8 cellular contexts compared by ENCODE assay signal in the genomic region with DNA sequence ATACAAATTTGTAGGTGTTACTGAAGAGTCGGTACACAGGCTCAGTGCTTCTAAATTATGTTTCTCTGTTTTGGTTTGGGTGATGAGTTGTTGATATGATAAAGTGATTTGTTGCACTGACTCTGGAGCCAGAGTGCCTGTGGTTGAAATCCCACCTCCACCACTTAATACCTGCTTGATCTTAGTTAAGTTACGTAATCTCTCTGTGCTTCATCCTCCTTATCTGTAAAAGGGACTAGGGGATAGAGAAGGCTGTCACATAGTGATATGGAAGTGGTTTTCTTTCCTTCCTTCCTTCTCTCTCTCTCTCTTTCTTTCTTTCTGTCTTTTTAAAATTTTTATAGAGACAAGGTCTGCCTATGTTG. TPM values are rescaled to one million over a fixed set of nuclear protein-coding genes. Genes with fewer than 3 reads are reported as not detected.
DNase-seq lines count a peak whose midpoint lies in the region; ATAC-seq and TF ChIP-seq lines count a peak whose summit lies in the region.

No MANE protein-coding gene starts in this region.

- TF ChIP-seq CTCF in upper lobe of right lung (IDR thresholded peaks at IDR 0.05) = no peak

- H3K36me3 Mint-ChIP-seq in activated naive CD4-positive, alpha-beta T cell treated with anti-CD3 and anti-CD28 coated beads, Interleukin-2, amount 50 U/mL, for 24 hours = peaks cover 1% of the 10 kb centered on the region

- H3K4me3 Mint-ChIP-seq in activated naive CD4-positive, alpha-beta T cell treated with anti-CD3 and anti-CD28 coated beads, Interleukin-2, amount 50 U/mL, for 24 hours = peak overlapping the region; percentile 91

- WGBS in mesodermal cell (ENCODE audit: insufficient coverage in 2 of 2), 2 experiments = no CpG with 5 or more reads among the region's 2 CpGs

- H3K27me3 ChIP-seq in upper lobe of right lung = no peaks in the 10 kb centered on the region

- no peak for DNase-seq in activated naive CD4-positive, alpha-beta T cell treated with Interleukin-2 at 50 U/mL for 16 hours
- DNase-seq in upper lobe of right lung = no peak
- no peak for DNase-seq in DMS153 (lab: John Stamatoyannopoulos, UW)

- H3K4me1 ChIP-seq in mesodermal cell (ENCODE audit: control insufficient read depth, insufficient read depth, low read length, poor library complexity, severe bottlenecking) (peaks cover 9% of the 10 kb centered on the region), upper lobe of right lung (peaks cover 34% of the 10 kb centered on the region)

- H3K27me3 Mint-ChIP-seq in activated naive CD4-positive, alpha-beta T cell treated with anti-CD3 and anti-CD28 coated beads, Interleukin-2, amount 50 U/mL, for 24 hours = no peaks in the 10 kb centered on the region

- H3K4me3 ChIP-seq in mesodermal cell (ENCODE audit: extremely low read depth, insufficient read depth, low read length, poor library complexity, severe bottlenecking) (peak overlapping the region; percentile 84), upper lobe of right lung (peak overlapping the region; percentile 96)

- ATAC-seq in upper lobe of right lung = no peak
- no peak for ATAC-seq in HG03354 (IDR thresholded peaks at IDR 0.05; ENCODE audit: poor library complexity, severe bottlenecking, unreplicated experiment)
- no peak for ATAC-seq in GM21717 (IDR thresholded peaks at IDR 0.05; ENCODE audit: unreplicated experiment)

- H3K4me1 Mint-ChIP-seq in activated naive CD4-positive, alpha-beta T cell treated with anti-CD3 and anti-CD28 coated beads, Interleukin-2, amount 50 U/mL, for 24 hours = peaks cover 28% of the 10 kb centered on the region

- no peaks in the 10 kb centered on the region for H3K9me3 ChIP-seq in mesodermal cell (ENCODE audit: control insufficient read depth, low read length)
- no peaks in the 10 kb centered on the region for H3K9me3 ChIP-seq in upper lobe of right lung

- peaks cover 28% of the 10 kb centered on the region for H3K36me3 ChIP-seq in mesodermal cell (ENCODE audit: control insufficient read depth, insufficient read depth, low read length)
- no peaks in the 10 kb centered on the region for H3K36me3 ChIP-seq in upper lobe of right lung

- no peaks in the 10 kb centered on the region for H3K9me3 Mint-ChIP-seq in activated naive CD4-positive, alpha-beta T cell treated with anti-CD3 and anti-CD28 coated beads, Interleukin-2, amount 50 U/mL, for 24 hours

- intact Hi-C loops in upper lobe of right lung (cut with DNase I) = no loop called here

- H3K27ac ChIP-seq in angular gyrus (ENCODE audit: low read depth, low read length) = peak overlapping the region; percentile 37
- no peak overlapping the region for H3K27ac ChIP-seq in mesodermal cell (ENCODE audit: low read depth, low read length, severe bottlenecking)
- H3K27ac ChIP-seq in upper lobe of right lung = peak overlapping the region; percentile 98

- H3K27ac Mint-ChIP-seq in activated naive CD4-positive, alpha-beta T cell treated with anti-CD3 and anti-CD28 coated beads, Interleukin-2, amount 50 U/mL, for 24 hours = peak overlapping the region; percentile 97

RNA-seq across cellular contexts. Expression of a gene that starts 0.7 kb away (rescaled TPM):
- 13.6 TPM for polyA plus RNA-seq in mesodermal cell (2013, experiment 1 of 2)
- 10.6 TPM for polyA plus RNA-seq in mesodermal cell (2013, experiment 2 of 2)
- 22.6 TPM for total RNA-seq in upper lobe of right lung

RNA-seq across cellular contexts. Expression of a gene that starts 8.5 kb away (rescaled TPM):
- polyA plus RNA-seq in mesodermal cell (2013, experiment 1 of 2) = 11.8 TPM
- 10.6 TPM for polyA plus RNA-seq in mesodermal cell (2013, experiment 2 of 2)
- total RNA-seq in upper lobe of right lung = 37.2 TPM

RNA-seq across cellular contexts. Expression of a gene that starts 55.7 kb away (rescaled TPM):
- 112 TPM for polyA plus RNA-seq in mesodermal cell (2013, experiment 1 of 2)
- 92.3 TPM for polyA plus RNA-seq in mesodermal cell (2013, experiment 2 of 2)
- total RNA-seq in upper lobe of right lung = 60.1 TPM
